1 cellular context compared by ENCODE assay signal in genomic region chr4:4481394-4482000, GRCh38.
TF ChIP-seq lines count a peak whose summit lies in the region.

No MANE protein-coding gene starts in this region.

TF ChIP-seq in GM23338, 12 proteins besides CTCF, POLR2A, EP300 and RAD21 (continued from another document):
- TF ChIP-seq POLR2AphosphoS5 (IDR thresholded peaks at IDR 0.05; ENCODE audit: low read depth), result no peak
- no peak for TF ChIP-seq REST (IDR thresholded peaks at IDR 0.05; ENCODE audit: unreplicated experiment)
